8 cellular contexts compared by ENCODE assay signal in genomic region chr7:76126632-76127031, GRCh38.
"Had no signal": no experiment of that assay in that cellular context is flagged by ENCODE, and none has a peak within 500 bp of the region (broad histone marks: within the 10 kb centered on the region; RNA-seq: fewer than 3 reads in every experiment).

No MANE protein-coding gene starts in this region.

- FAIRE-seq: G401.6, GM12878, GM12891, GM12892, GM18507, GM19239 had no signal

- H3K4me3 ChIP-seq: GM12878 had no signal

- DNase-seq: GDM1, GF-D8 had no signal

- ATAC-seq: GM12878 had no signal
